Comparison of ENCODE assay signal across 7 cellular contexts in the genomic region with DNA sequence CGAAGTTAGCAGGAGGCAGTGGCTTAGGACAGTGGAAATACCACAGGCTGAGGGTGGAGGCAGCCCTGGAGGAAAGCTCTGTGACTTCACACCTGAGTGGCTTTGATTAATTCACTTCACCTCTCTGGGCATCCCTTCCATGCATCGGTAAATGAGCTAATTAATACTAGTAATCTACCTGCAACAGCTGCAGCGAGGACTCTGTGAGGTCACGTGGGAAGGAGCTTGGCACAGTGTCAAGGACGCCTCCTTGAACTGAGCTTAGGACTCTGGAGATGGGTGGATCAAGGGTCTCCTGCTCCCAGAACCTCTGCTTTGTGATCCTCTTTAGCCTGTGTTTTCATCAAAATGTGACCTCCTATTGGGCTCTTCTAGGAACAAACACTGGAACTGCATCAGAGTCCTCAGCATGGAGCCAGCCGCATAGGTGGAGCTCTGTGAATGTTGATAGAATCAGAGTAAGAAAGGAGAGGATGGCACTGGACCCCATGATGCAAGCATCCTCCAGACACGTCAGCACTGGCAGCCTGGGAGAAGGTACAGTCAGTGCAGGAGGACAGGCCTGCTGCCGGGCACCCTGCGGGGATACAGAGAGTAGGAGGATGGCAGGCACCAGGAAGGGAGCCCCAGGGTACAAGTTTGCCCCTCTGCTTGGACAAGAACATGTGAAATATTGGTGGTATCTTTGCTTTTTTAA. TPM values are rescaled to one million over a fixed set of nuclear protein-coding genes. Genes with fewer than 3 reads are reported as not detected.
DNase-seq lines count a peak whose midpoint lies in the region; ATAC-seq and TF ChIP-seq lines count a peak whose summit lies in the region.

No MANE protein-coding gene starts in this region.

- H3K9ac ChIP-seq in liver (ENCODE audit: low read depth in 1 of 2, low read length in 2 of 2), result no peak overlapping the region

- DNase-seq in NCI-H1417 treated with DMSO at 0.1 percent for 48 hours (lab: John Stamatoyannopoulos, UW) (peak; percentile 43), body of pancreas (peak; percentile 39 to 66 (median 62)), substantia nigra (lab: John Stamatoyannopoulos, UW) (peak in 6 of 49 donors; percentile 40 to 87 (median 52)), activated gamma-delta T cell treated with Interleukin-2 at 50 U/mL for 16 hours (no peak), SIG-M5 (lab: John Stamatoyannopoulos, UW) (no peak), kidney glomerular epithelial cell (lab: John Stamatoyannopoulos, UW) (no peak)

- peak overlapping the region in 3 of 4 donors; percentile 19 to 54 (median 41) for H3K27ac ChIP-seq in body of pancreas
- peak overlapping the region; percentile 70 to 80 for H3K27ac ChIP-seq in liver (ENCODE audit: low read depth in 1 of 2, low read length in 2 of 2)
- peak overlapping the region; percentile 93 for H3K27ac ChIP-seq in substantia nigra (ENCODE audit: low read depth, low read length, poor library complexity, severe bottlenecking)

- H3K9me3 ChIP-seq in body of pancreas (no peaks in the 10 kb centered on the region), liver (ENCODE audit: control insufficient read depth in 4 of 4, low read length in 3 of 4) (no peaks in the 10 kb centered on the region)

- TF ChIP-seq CTCF in body of pancreas (IDR thresholded peaks at IDR 0.05), result no peak
- no peak for TF ChIP-seq CTCF in liver (IDR thresholded peaks at IDR 0.05; ENCODE audit: low read depth, low read length, missing input control)

- intact Hi-C loops in body of pancreas (cut with DNase I), result no loop called here

- H3K36me3 ChIP-seq in body of pancreas (replicated peaks in 1 of 2; ENCODE audit: insufficient read depth in 1 of 2, low read depth in 2 of 2), result no peaks in the 10 kb centered on the region
- no peaks in the 10 kb centered on the region for H3K36me3 ChIP-seq in liver (ENCODE audit: control insufficient read depth in 4 of 4, insufficient read depth in 3 of 4, low read depth in 1 of 4, low read length in 3 of 4)

- H3K4me3 ChIP-seq in body of pancreas (no peak overlapping the region), liver (ENCODE audit: low read depth in 1 of 3, low read length in 3 of 3) (peak overlapping the region in 1 of 3 donors; percentile 19)

- peak; percentile 12 for ATAC-seq in body of pancreas

- TF ChIP-seq POLR2A in body of pancreas (IDR thresholded peaks at IDR 0.05), result no peak

- TF ChIP-seq RAD21 in liver (IDR thresholded peaks at IDR 0.05), result no peak

- H3K4me1 ChIP-seq in body of pancreas (peaks cover 17% of the 10 kb centered on the region), liver (ENCODE audit: control insufficient read depth in 4 of 4, insufficient read depth in 4 of 4, low read length in 3 of 4) (peaks cover 3 to 24% (median 10%) of the 10 kb centered on the region in 4 donors)

- WGBS in body of pancreas, 2 donors, result 46 to 47% methylated on average over 9 of the region's 9 CpGs
- 67% methylated on average over 9 of the region's 9 CpGs for WGBS in liver

- no peaks in the 10 kb centered on the region for H3K27me3 ChIP-seq in body of pancreas
- H3K27me3 ChIP-seq in liver (ENCODE audit: control insufficient read depth in 4 of 4, insufficient read depth in 4 of 4, low read length in 3 of 4), result no peaks in the 10 kb centered on the region

TF ChIP-seq in liver, 16 proteins besides CTCF, POLR2A, EP300 and RAD21:
- no peak for TF ChIP-seq HNF4G (IDR thresholded peaks at IDR 0.05)
- no peak for TF ChIP-seq JUND (IDR thresholded peaks at IDR 0.05)
- TF ChIP-seq, protein P1, sequence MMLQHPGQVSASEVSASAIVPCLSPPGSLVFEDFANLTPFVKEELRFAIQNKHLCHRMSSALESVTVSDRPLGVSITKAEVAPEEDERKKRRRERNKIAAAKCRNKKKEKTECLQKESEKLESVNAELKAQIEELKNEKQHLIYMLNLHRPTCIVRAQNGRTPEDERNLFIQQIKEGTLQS (IDR thresholded peaks at IDR 0.05), result no peak
- TF ChIP-seq YY1 (IDR thresholded peaks at IDR 0.05), result no peak
- no peak for TF ChIP-seq FOXA2 (IDR thresholded peaks at IDR 0.05)
- TF ChIP-seq, protein P2, sequence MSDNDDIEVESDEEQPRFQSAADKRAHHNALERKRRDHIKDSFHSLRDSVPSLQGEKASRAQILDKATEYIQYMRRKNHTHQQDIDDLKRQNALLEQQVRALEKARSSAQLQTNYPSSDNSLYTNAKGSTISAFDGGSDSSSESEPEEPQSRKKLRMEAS (IDR thresholded peaks at IDR 0.05), result no peak
- no peak for TF ChIP-seq TAF1 (conservative IDR thresholded peaks at IDR 0.05)
- no peak for TF ChIP-seq SP1 (IDR thresholded peaks at IDR 0.05)
- TF ChIP-seq EGR1 (IDR thresholded peaks at IDR 0.05; ENCODE audit: low read depth in 2 of 2), result no peak
- no peak for TF ChIP-seq HNF4A (conservative IDR thresholded peaks at IDR 0.05)
- TF ChIP-seq, protein P3, sequence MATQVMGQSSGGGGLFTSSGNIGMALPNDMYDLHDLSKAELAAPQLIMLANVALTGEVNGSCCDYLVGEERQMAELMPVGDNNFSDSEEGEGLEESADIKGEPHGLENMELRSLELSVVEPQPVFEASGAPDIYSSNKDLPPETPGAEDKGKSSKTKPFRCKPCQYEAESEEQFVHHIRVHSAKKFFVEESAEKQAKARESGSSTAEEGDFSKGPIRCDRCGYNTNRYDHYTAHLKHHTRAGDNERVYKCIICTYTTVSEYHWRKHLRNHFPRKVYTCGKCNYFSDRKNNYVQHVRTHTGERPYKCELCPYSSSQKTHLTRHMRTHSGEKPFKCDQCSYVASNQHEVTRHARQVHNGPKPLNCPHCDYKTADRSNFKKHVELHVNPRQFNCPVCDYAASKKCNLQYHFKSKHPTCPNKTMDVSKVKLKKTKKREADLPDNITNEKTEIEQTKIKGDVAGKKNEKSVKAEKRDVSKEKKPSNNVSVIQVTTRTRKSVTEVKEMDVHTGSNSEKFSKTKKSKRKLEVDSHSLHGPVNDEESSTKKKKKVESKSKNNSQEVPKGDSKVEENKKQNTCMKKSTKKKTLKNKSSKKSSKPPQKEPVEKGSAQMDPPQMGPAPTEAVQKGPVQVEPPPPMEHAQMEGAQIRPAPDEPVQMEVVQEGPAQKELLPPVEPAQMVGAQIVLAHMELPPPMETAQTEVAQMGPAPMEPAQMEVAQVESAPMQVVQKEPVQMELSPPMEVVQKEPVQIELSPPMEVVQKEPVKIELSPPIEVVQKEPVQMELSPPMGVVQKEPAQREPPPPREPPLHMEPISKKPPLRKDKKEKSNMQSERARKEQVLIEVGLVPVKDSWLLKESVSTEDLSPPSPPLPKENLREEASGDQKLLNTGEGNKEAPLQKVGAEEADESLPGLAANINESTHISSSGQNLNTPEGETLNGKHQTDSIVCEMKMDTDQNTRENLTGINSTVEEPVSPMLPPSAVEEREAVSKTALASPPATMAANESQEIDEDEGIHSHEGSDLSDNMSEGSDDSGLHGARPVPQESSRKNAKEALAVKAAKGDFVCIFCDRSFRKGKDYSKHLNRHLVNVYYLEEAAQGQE (IDR thresholded peaks at IDR 0.05), result no peak
- no peak for TF ChIP-seq RXRA (IDR thresholded peaks at IDR 0.05)
- TF ChIP-seq GABPA (IDR thresholded peaks at IDR 0.05 in 1 of 2, conservative IDR thresholded peaks at IDR 0.05 in 1 of 2), result no peak
- TF ChIP-seq NR2F2 (IDR thresholded peaks at IDR 0.05), result no peak
- TF ChIP-seq, protein P4, sequence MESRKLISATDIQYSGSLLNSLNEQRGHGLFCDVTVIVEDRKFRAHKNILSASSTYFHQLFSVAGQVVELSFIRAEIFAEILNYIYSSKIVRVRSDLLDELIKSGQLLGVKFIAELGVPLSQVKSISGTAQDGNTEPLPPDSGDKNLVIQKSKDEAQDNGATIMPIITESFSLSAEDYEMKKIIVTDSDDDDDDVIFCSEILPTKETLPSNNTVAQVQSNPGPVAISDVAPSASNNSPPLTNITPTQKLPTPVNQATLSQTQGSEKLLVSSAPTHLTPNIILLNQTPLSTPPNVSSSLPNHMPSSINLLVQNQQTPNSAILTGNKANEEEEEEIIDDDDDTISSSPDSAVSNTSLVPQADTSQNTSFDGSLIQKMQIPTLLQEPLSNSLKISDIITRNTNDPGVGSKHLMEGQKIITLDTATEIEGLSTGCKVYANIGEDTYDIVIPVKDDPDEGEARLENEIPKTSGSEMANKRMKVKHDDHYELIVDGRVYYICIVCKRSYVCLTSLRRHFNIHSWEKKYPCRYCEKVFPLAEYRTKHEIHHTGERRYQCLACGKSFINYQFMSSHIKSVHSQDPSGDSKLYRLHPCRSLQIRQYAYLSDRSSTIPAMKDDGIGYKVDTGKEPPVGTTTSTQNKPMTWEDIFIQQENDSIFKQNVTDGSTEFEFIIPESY (IDR thresholded peaks at IDR 0.05), result no peak
- no peak for TF ChIP-seq FOXA1 (IDR thresholded peaks at IDR 0.05)

RNA-seq across cellular contexts. Expression of a gene that starts 1.0 kb away (rescaled TPM):
- 1 to 10 TPM; 3.1 to 7.6 TPM for total RNA-seq in body of pancreas
- 1 to 10 TPM in 1 of 2 donors, under 1 TPM in 1; 0.93 to 2.7 TPM for total RNA-seq in liver
- polyA plus RNA-seq in liver, result 1 to 10 TPM; 1.1 to 3.2 TPM

Comparison
In these comparisons a context has a peak if more than half of its experiments do, and no peak if none do; other contexts are left out.
1. DNase-seq: peak in NCI-H1417 treated with DMSO at 0.1 percent for 48 hours (single experiment) and body of pancreas (4 of 4); none in activated gamma-delta T cell treated with Interleukin-2 at 50 U/mL for 16 hours (single experiment), SIG-M5 (single experiment) and kidney glomerular epithelial cell (single experiment).
2. H3K27ac ChIP-seq: peak in every context shown above with its lines; median percentile 93 in substantia nigra; 75 in liver; 41 in body of pancreas.